ENCODE assay signal across 20 cellular contexts in the genomic region with DNA sequence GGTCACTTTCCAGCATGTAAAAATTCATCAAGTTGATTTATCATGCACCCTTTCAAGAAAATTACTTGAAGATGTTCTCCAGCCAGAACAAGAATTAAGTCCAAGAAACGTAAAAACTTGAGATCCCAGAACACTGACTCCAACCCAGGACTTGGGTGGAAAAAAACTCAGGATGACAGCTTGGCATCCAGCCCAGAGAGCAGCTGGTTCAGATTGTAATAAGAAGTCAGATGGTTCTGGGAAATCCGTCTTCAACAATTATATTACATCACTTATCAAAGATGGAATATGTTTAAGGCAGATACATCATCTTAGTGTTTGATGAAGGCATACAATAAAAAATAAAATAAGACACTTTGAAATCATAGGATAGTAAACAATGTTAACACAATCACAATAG. TPM values are rescaled to one million over a fixed set of nuclear protein-coding genes. Genes with fewer than 3 reads are reported as not detected.
A peak's percentile ranks its signal among the peaks of the same experiment; 100 is the strongest.
DNase-seq lines count a peak whose midpoint lies in the region; ATAC-seq and TF ChIP-seq lines count a peak whose summit lies in the region.
"Had no signal": no experiment of that assay in that cellular context is flagged by ENCODE, and none has a peak within 500 bp of the region (broad histone marks: within the 10 kb centered on the region; RNA-seq: fewer than 3 reads in every experiment).

No MANE protein-coding gene starts in this region.

- H3K4me1 ChIP-seq in stomach: no peaks in the 10 kb centered on the region
- H3K4me1 ChIP-seq: thyroid gland had no signal

- intact Hi-C loops in stomach (cut with DNase I; ENCODE audit: low total_unique reads): no loop called here
- intact Hi-C loops in posterior vena cava (cut with DNase I): no loop called here

- no peak for TF ChIP-seq EP300 in stomach (IDR thresholded peaks at IDR 0.05)

- 43 to 50% (median 48%) methylated on average over 2 of the region's 2 CpGs for WGBS in stomach, 5 donors

- H3K36me3 ChIP-seq in stomach: no peaks in the 10 kb centered on the region
- H3K36me3 ChIP-seq: brain microvascular endothelial cell, ovary, thyroid gland had no signal

- ATAC-seq in HG03196 (IDR thresholded peaks at IDR 0.05; ENCODE audit: unreplicated experiment): no peak
- ATAC-seq: T-cell had no signal

- no peak for TF ChIP-seq POLR2A in stomach (IDR thresholded peaks at IDR 0.05)

- TF ChIP-seq CTCF in GM13977 (IDR thresholded peaks at IDR 0.05; ENCODE audit: extremely low read depth, insufficient read depth, missing control alignments) (no peak), stomach (IDR thresholded peaks at IDR 0.05) (no peak)

- H3K9me3 ChIP-seq in stomach: peaks cover 0 to 6% (median 2%) of the 10 kb centered on the region in 4 donors
- H3K9me3 ChIP-seq: ovary, thyroid gland had no signal

- DNase-seq in EH (ENCODE audit: low read depth) (peak; percentile 47), NCI-H524 (lab: John Stamatoyannopoulos, UW) (peak; percentile 38 to 83), epidermal melanocyte (ENCODE audit: insufficient read length, low spot score) (peak; percentile 47), left kidney (ENCODE audit: low read depth, low spot score) (peak; percentile 42), GM13977 (ENCODE audit: low spot score) (no peak), stomach (no peak), posterior vena cava (ENCODE audit: low spot score) (no peak)
- DNase-seq: activated CD4-positive, alpha-beta memory T cell treated with anti-CD3 and anti-CD28 coated beads for 36 hours; activated T-cell treated with anti-CD3 and anti-CD28 coated beads, Interleukin-2, amount 50 U/mL, for 1 hour; brain microvascular endothelial cell; foreskin melanocyte; MV-4-11; ovary; RPMI8226; T-cell; thyroid gland had no signal

- H3K27me3 ChIP-seq in stomach: no peaks in the 10 kb centered on the region
- H3K27me3 ChIP-seq: brain microvascular endothelial cell, ovary, thyroid gland had no signal

- H3K4me3 ChIP-seq in stomach: no peak overlapping the region
- H3K4me3 ChIP-seq: ovary, smooth muscle cell, thyroid gland had no signal

- H3K27ac ChIP-seq in stomach: no peak overlapping the region
- H3K27ac ChIP-seq: brain microvascular endothelial cell, HL-60, ovary, thyroid gland, VCaP had no signal

- in situ Hi-C loops in GM13977 (cut with MboI; ENCODE audit: low pct_unique_long_range_greater_than_20kb, low sequenced_read_pairs, unreplicated experiment): no loop called here

RNA-seq across cellular contexts. Expression of gene DNAJC13, which starts 23.0 kb away (rescaled TPM):
- 100 to 1,000 TPM in 1 of 5 donors, 10 to 100 TPM in 4; 35.0 to 197 (median 58.8) TPM for total RNA-seq in stomach
- polyA plus RNA-seq in stomach: 1 to 10 TPM; 6.5 to 8.9 (median 8.1) TPM
- 10 to 100 TPM; 53.3 to 58.4 TPM for total RNA-seq in posterior vena cava

Comparison
In these comparisons a context has a peak if more than half of its experiments do, and no peak if none do; other contexts are left out.
1. DNase-seq: peak in EH (single experiment), NCI-H524 (2 of 2), epidermal melanocyte (single experiment) and left kidney (single experiment); none in GM13977 (single experiment), stomach (single experiment) and posterior vena cava (single experiment).